Comparison of ENCODE assay signal across 6 cellular contexts in genomic region chr1:74253243-74253824, GRCh38. TPM values are rescaled to one million over a fixed set of nuclear protein-coding genes. Genes with fewer than 3 reads are reported as not detected.
"Had no signal": no experiment of that assay in that cellular context is flagged by ENCODE, and none has a peak within 500 bp of the region (broad histone marks: within the 10 kb centered on the region; RNA-seq: fewer than 3 reads in every experiment).

No MANE protein-coding gene starts in this region.

RNA-seq across cellular contexts. Expression of gene TNNI3K, which starts 18.1 kb away (rescaled TPM):
- total RNA-seq: activated B cell treated with CpG ODN at 0.5 μM for 24 hours; activated naive CD8-positive, alpha-beta T cell treated with anti-CD3 and anti-CD28 coated beads for 36 hours; activated T-cell treated with anti-CD3 and anti-CD28 coated beads, Interleukin-2, amount 50 U/mL, for 4 hours; esophagus mucosa had no signal
- polyA plus RNA-seq: aorta had no signal

RNA-seq across cellular contexts. Expression of gene LRRIQ3, which starts 55.4 kb away (rescaled TPM):
- total RNA-seq: epithelial cell of proximal tubule had no signal
